ENCODE assay signal across 1 cellular context in the genomic region with DNA sequence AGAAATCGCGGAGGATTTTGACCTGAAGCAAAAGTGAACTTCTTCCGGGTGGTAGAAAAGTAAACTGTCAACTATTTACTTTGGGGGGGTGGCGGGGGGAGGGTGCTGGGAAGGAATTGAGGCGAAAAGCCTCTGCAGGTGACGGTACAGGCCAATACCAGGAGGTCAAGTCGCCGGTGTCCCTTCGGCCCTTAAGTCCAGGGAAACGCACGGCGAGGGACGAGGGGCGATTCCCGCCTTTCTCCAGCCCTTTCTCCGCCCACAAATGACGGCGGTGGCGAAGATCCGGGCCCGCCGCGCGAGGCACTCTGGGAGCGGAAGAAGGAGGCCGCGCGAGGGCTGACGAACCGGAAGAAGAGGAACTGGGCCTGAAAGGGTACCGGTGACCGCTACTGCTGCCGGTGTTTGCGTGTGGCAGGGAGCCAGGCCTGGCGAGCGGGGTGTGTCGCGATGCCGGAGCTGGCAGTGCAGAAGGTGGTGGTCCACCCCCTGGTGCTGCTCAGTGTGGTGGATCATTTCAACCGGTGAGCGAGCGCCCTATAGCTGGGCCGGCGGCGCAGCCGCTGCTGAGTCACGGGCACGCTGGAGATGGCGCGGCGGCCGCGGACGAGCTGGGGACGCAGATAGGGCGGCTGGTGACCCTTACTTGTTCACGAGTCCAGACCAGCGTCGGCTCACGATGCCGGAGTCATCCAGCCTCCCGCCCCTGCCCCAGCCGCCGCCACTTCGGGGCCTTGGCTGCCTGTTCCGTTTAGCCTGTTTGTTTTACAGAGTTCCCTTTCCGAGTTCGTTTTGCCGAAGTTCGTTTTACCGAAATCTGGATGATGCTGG.
TF ChIP-seq lines count a peak whose summit lies in the region.

Gene PSMD7 (plus strand): TSS at position 350 of the 831 bp plus-strand sequence. CDS start 101 bp downstream, at position 451.

TF ChIP-seq in HepG2, 621 proteins besides CTCF, POLR2A, EP300 and RAD21 (continued from another document and continues in another):
- TF ChIP-seq ZNF407 (CRISPR knock-in tag; IDR thresholded peaks at IDR 0.05; ENCODE audit: not compliant biosample characterization) (peak; percentile 91), FOXK2 (IDR thresholded peaks at IDR 0.05) (no peak), GTF3A (CRISPR knock-in tag; conservative IDR thresholded peaks at IDR 0.05) (no peak), ARNT (IDR thresholded peaks at IDR 0.05) (no peak), SMARCC2 (IDR thresholded peaks at IDR 0.05) (no peak), PHB2 (IDR thresholded peaks at IDR 0.05; ENCODE audit: partially characterized antibody) (no peak), ZNF660 (CRISPR knock-in tag; IDR thresholded peaks at IDR 0.05; ENCODE audit: borderline replicate concordance, low read depth) (no peak; the same call in 1 of the 2 replicates), HOXA5 (CRISPR knock-in tag; IDR thresholded peaks at IDR 0.05) (peak; percentile 85), ISL2 (CRISPR knock-in tag; IDR thresholded peaks at IDR 0.05) (peak; percentile 31; the same call in 1 of the 2 replicates), ZNF772 (CRISPR knock-in tag; IDR thresholded peaks at IDR 0.05) (peak; percentile 98), POGZ (CRISPR knock-in tag; IDR thresholded peaks at IDR 0.05) (peak; percentile 94), U2AF1 (optimal IDR thresholded peaks at IDR 0.05; ENCODE audit: low read depth, low read length) (peak; percentile 56), REPIN1 (CRISPR knock-in tag; IDR thresholded peaks at IDR 0.05; ENCODE audit: borderline replicate concordance, low read depth) (peak; percentile 96), ZNF484 (CRISPR knock-in tag; IDR thresholded peaks at IDR 0.05; ENCODE audit: borderline replicate concordance, low read depth) (0 out of 2 replicates have a peak, but pooled peaks have one; percentile 86), RXRA (CRISPR knock-in tag; IDR thresholded peaks at IDR 0.05) (peak; percentile 86; the same call in 1 of the 2 replicates), ZMYM4 (CRISPR knock-in tag; IDR thresholded peaks at IDR 0.05) (peak; percentile 87), ZEB1 (IDR thresholded peaks at IDR 0.05; ENCODE audit: insufficient replicate concordance, low read depth) (peak; percentile 49), RBM39 (IDR thresholded peaks at IDR 0.05; ENCODE audit: low read depth, low read length, poor library complexity, severe bottlenecking) (peak; percentile 96), MXD1 (CRISPR knock-in tag; IDR thresholded peaks at IDR 0.05) (peak; percentile 94), ASH2L (IDR thresholded peaks at IDR 0.05; ENCODE audit: insufficient read length, low read depth, low read length) (peak; percentile 99), ZNF160 (CRISPR knock-in tag; IDR thresholded peaks at IDR 0.05) (peak; percentile 54), ZSCAN20 (CRISPR knock-in tag; IDR thresholded peaks at IDR 0.05; ENCODE audit: borderline replicate concordance) (no peak; the same call in 1 of the 2 replicates), CBX5 (CRISPR knock-in tag; IDR thresholded peaks at IDR 0.05; ENCODE audit: borderline replicate concordance) (peak; percentile 68), CHD2 (IDR thresholded peaks at IDR 0.05; ENCODE audit: low read depth, low read length) (peak; percentile 45; the same call in 1 of the 2 replicates), SP5 (CRISPR knock-in tag; IDR thresholded peaks at IDR 0.05; ENCODE audit: borderline replicate concordance, low read depth) (peak; percentile 97), ZSCAN31 (CRISPR knock-in tag; IDR thresholded peaks at IDR 0.05; ENCODE audit: low read depth) (peak; percentile 90), HOMEZ (CRISPR knock-in tag; IDR thresholded peaks at IDR 0.05; ENCODE audit: low read depth) (peak; percentile 29), FOXM1 (CRISPR knock-in tag; IDR thresholded peaks at IDR 0.05) (peak; percentile 28; the same call in 1 of the 2 replicates), ZNF547 (CRISPR knock-in tag; IDR thresholded peaks at IDR 0.05) (peak; percentile 99), RARG (CRISPR knock-in tag; IDR thresholded peaks at IDR 0.05; ENCODE audit: low read depth) (0 out of 2 replicates have a peak, but pooled peaks have one; percentile 74), MEIS2 (CRISPR knock-in tag; IDR thresholded peaks at IDR 0.05) (peak; percentile 59; the same call in 1 of the 2 replicates), ZBTB49 (CRISPR knock-in tag; IDR thresholded peaks at IDR 0.05; ENCODE audit: borderline replicate concordance) (0 out of 2 replicates have a peak, but pooled peaks have one; percentile 78), PCBP1 (IDR thresholded peaks at IDR 0.05; ENCODE audit: borderline replicate concordance, low read depth, low read length) (peak; percentile 96)
- TF ChIP-seq, protein P1, sequence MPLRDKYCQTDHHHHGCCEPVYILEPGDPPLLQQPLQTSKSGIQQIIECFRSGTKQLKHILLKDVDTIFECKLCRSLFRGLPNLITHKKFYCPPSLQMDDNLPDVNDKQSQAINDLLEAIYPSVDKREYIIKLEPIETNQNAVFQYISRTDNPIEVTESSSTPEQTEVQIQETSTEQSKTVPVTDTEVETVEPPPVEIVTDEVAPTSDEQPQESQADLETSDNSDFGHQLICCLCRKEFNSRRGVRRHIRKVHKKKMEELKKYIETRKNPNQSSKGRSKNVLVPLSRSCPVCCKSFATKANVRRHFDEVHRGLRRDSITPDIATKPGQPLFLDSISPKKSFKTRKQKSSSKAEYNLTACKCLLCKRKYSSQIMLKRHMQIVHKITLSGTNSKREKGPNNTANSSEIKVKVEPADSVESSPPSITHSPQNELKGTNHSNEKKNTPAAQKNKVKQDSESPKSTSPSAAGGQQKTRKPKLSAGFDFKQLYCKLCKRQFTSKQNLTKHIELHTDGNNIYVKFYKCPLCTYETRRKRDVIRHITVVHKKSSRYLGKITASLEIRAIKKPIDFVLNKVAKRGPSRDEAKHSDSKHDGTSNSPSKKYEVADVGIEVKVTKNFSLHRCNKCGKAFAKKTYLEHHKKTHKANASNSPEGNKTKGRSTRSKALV (CRISPR knock-in tag; IDR thresholded peaks at IDR 0.05) = peak; percentile 70; the same call in 1 of the 2 replicates
- TF ChIP-seq, protein P2, sequence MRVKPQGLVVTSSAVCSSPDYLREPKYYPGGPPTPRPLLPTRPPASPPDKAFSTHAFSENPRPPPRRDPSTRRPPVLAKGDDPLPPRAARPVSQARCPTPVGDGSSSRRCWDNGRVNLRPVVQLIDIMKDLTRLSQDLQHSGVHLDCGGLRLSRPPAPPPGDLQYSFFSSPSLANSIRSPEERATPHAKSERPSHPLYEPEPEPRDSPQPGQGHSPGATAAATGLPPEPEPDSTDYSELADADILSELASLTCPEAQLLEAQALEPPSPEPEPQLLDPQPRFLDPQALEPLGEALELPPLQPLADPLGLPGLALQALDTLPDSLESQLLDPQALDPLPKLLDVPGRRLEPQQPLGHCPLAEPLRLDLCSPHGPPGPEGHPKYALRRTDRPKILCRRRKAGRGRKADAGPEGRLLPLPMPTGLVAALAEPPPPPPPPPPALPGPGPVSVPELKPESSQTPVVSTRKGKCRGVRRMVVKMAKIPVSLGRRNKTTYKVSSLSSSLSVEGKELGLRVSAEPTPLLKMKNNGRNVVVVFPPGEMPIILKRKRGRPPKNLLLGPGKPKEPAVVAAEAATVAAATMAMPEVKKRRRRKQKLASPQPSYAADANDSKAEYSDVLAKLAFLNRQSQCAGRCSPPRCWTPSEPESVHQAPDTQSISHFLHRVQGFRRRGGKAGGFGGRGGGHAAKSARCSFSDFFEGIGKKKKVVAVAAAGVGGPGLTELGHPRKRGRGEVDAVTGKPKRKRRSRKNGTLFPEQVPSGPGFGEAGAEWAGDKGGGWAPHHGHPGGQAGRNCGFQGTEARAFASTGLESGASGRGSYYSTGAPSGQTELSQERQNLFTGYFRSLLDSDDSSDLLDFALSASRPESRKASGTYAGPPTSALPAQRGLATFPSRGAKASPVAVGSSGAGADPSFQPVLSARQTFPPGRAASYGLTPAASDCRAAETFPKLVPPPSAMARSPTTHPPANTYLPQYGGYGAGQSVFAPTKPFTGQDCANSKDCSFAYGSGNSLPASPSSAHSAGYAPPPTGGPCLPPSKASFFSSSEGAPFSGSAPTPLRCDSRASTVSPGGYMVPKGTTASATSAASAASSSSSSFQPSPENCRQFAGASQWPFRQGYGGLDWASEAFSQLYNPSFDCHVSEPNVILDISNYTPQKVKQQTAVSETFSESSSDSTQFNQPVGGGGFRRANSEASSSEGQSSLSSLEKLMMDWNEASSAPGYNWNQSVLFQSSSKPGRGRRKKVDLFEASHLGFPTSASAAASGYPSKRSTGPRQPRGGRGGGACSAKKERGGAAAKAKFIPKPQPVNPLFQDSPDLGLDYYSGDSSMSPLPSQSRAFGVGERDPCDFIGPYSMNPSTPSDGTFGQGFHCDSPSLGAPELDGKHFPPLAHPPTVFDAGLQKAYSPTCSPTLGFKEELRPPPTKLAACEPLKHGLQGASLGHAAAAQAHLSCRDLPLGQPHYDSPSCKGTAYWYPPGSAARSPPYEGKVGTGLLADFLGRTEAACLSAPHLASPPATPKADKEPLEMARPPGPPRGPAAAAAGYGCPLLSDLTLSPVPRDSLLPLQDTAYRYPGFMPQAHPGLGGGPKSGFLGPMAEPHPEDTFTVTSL (CRISPR knock-in tag; IDR thresholded peaks at IDR 0.05; ENCODE audit: borderline replicate concordance) = peak; percentile 58; the same call in 1 of the 2 replicates
